22 cellular contexts compared by ENCODE assay signal in the genomic region with DNA sequence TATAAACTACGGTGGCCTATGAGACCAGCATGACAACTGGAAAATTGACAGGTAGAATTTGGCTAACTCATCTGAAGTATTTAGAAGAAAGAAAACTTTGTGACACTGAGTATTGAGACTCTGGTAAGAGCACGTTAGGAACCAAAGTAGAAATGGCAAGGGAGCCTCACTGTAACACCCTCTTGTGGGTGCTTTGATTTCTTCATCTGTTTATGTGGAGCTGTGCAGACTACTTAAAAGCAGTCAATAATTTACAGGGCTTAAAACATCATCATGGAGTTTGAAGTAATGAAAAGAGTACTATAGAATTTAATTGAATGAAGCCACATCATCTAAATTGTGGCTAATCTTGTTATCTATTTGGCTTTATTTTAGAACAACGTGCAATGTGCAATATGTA.
"Had no signal": no experiment of that assay in that cellular context is flagged by ENCODE, and none has a peak within 500 bp of the region (broad histone marks: within the 10 kb centered on the region; RNA-seq: fewer than 3 reads in every experiment).

No MANE protein-coding gene starts in this region.

- H3K36me3 Mint-ChIP-seq: immature natural killer cell, natural killer cell had no signal

- H3K27me3 ChIP-seq: body of pancreas, colonic mucosa, esophagus muscularis mucosa, gastroesophageal sphincter, heart left ventricle, neutrophil, tibial artery had no signal

- H3K27me3 Mint-ChIP-seq: activated CD4-positive, alpha-beta T cell treated with anti-CD3 and anti-CD28 coated beads, Interleukin-2, amount 10 ng/mL, durations not matched to agents 24 days and 14 days; activated CD8-positive, alpha-beta T cell treated with anti-CD3 and anti-CD28 coated beads for 36 hours; activated T-cell treated with anti-CD3 and anti-CD28 coated beads, Interleukin-2, amount 50 U/mL, for 24 hours had no signal

- H3K4me1 Mint-ChIP-seq: activated CD4-positive, alpha-beta T cell treated with anti-CD3 and anti-CD28 coated beads, Interleukin-2, amount 10 ng/mL, durations not matched to agents 24 days and 14 days; natural killer cell had no signal

- H3K9me3 ChIP-seq: body of pancreas, colonic mucosa, esophagus muscularis mucosa, gastroesophageal sphincter, heart left ventricle, neutrophil, tibial artery had no signal

- H3K4me1 ChIP-seq: body of pancreas, colonic mucosa, esophagus muscularis mucosa, gastroesophageal sphincter, heart left ventricle, tibial artery had no signal

- H3K4me3 Mint-ChIP-seq: activated CD4-positive, alpha-beta T cell treated with anti-CD3 and anti-CD28 coated beads, Interleukin-2, amount 10 ng/mL, durations not matched to agents 24 days and 14 days; activated CD8-positive, alpha-beta T cell treated with anti-CD3 and anti-CD28 coated beads for 36 hours; activated naive CD4-positive, alpha-beta T cell treated with anti-CD3 and anti-CD28 coated beads for 36 hours; activated T-cell treated with anti-CD3 and anti-CD28 coated beads, Interleukin-2, amount 50 U/mL, for 24 hours; immature natural killer cell; natural killer cell had no signal

- DNase-seq: activated CD4-positive, alpha-beta T cell treated with anti-CD3 and anti-CD28 coated beads, Interleukin-2, amount 10 ng/mL, durations not matched to agents 24 days and 14 days; activated CD4-positive, CD25-positive, alpha-beta regulatory T cell; activated CD8-positive, alpha-beta T cell treated with anti-CD3 and anti-CD28 coated beads for 36 hours; activated naive CD4-positive, alpha-beta T cell treated with anti-CD3 and anti-CD28 coated beads for 36 hours; activated T-cell treated with anti-CD3 and anti-CD28 coated beads, Interleukin-2, amount 50 U/mL, for 24 hours; body of pancreas; caudate nucleus; colonic mucosa; heart left ventricle; immature natural killer cell; left cardiac atrium; mesenchymal stem cell; natural killer cell; stimulated activated CD4-positive, alpha-beta T cell treated with anti-CD3 and anti-CD28 coated beads, Interleukin-12 subunit alpha, Interleukin-12 subunit beta, amount 100 ng/mL, for 4 hours; stimulated activated CD4-positive, alpha-beta T cell treated with anti-CD3 and anti-CD28 coated beads, Interleukin-1b, Interleukin-23, amount 100 ng/mL, for 48 hours; stimulated activated naive CD4-positive, alpha-beta T cell treated with Interleukin-2 at 50 U/mL for 16 hours; T-helper 1 cell; T-helper 9 cell; tibial artery had no signal

- H3K27ac Mint-ChIP-seq: activated CD4-positive, alpha-beta T cell treated with anti-CD3 and anti-CD28 coated beads, Interleukin-2, amount 10 ng/mL, durations not matched to agents 24 days and 14 days; activated CD8-positive, alpha-beta T cell treated with anti-CD3 and anti-CD28 coated beads for 36 hours; activated naive CD4-positive, alpha-beta T cell treated with anti-CD3 and anti-CD28 coated beads for 36 hours; activated T-cell treated with anti-CD3 and anti-CD28 coated beads, Interleukin-2, amount 50 U/mL, for 24 hours; immature natural killer cell; natural killer cell had no signal

- H3K36me3 ChIP-seq: colonic mucosa, esophagus muscularis mucosa, gastroesophageal sphincter, heart left ventricle, neutrophil, tibial artery had no signal

- H3K27ac ChIP-seq: body of pancreas, colonic mucosa, esophagus muscularis mucosa, gastroesophageal sphincter, heart left ventricle, neutrophil, tibial artery had no signal

- H3K9me3 Mint-ChIP-seq: activated CD4-positive, alpha-beta T cell treated with anti-CD3 and anti-CD28 coated beads, Interleukin-2, amount 10 ng/mL, durations not matched to agents 24 days and 14 days; activated CD8-positive, alpha-beta T cell treated with anti-CD3 and anti-CD28 coated beads for 36 hours; activated naive CD4-positive, alpha-beta T cell treated with anti-CD3 and anti-CD28 coated beads for 36 hours; activated T-cell treated with anti-CD3 and anti-CD28 coated beads, Interleukin-2, amount 50 U/mL, for 24 hours; immature natural killer cell; natural killer cell had no signal

- H3K4me3 ChIP-seq: body of pancreas, colonic mucosa, esophagus muscularis mucosa, gastroesophageal sphincter, heart left ventricle, tibial artery had no signal

- ATAC-seq: activated CD8-positive, alpha-beta T cell treated with anti-CD3 and anti-CD28 coated beads for 36 hours; body of pancreas; gastroesophageal sphincter; heart left ventricle; left cardiac atrium; natural killer cell had no signal
